ENCODE assay signal across 12 cellular contexts in the genomic region with DNA sequence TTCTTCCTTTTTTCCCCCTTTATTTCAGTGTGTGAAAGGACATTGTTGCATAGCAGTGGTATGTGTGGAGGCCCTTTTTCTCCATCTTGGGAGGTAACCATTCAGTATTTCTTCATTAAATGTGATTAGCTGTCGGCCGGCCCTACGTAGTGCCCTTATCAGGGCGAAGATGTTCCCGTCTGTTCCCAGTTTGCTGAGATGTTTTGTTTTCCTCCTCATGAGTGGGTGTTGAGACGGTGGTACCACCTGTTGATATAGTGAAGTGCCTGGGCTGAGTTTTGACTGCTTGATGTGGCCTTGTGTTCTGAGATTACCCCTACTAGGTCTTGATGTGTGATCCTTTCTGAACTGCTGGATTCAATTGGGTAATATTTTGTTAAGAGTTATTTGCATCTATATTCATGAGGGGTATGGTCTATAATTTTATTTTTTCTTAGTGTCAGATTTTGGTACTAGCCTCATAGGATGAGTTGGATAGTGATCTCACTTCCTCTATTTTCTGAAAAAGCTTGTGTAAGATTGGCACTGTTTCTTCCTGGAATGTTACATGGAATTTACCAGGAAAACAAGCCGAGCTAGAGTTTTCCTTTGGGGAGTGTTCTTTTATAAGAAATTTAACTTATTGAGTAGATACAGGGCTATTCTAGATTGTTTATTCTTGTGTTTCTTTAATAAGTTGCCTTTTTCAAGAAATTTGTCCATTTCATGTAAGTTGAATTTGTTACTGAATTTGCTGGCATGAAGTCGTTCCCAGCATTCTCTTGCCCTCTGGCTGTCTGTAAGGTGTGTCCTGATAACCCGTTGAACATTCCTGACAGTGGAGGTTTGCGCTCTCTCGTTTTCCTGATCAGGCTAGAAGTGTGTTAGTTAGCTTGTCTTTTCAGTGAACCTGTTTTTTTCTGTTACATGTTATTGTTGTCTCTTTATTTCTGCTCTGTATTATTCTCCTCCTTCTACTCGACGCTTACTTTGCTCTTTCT. TPM values are rescaled to one million over a fixed set of nuclear protein-coding genes. Genes with fewer than 3 reads are reported as not detected.
DNase-seq lines count a peak whose midpoint lies in the region; ATAC-seq and TF ChIP-seq lines count a peak whose summit lies in the region.
"Had no signal": no experiment of that assay in that cellular context is flagged by ENCODE, and none has a peak within 500 bp of the region (broad histone marks: within the 10 kb centered on the region; RNA-seq: fewer than 3 reads in every experiment).

No MANE protein-coding gene starts in this region.

- DNase-seq in T-helper 1 cell = no peak
- DNase-seq in MV-4-11 (lab: John Stamatoyannopoulos, UW) = peak; percentile 12
- DNase-seq in epithelial cell of prostate (ENCODE audit: low read depth, low spot score) = no peak
- no peak for DNase-seq in osteocyte (ENCODE audit: extremely low spot score, unreplicated experiment)
- DNase-seq in GM10266 (ENCODE audit: extremely low spot score) = no peak
- DNase-seq in HT-29 (ENCODE audit: low spot score) = no peak
- DNase-seq: central memory CD4-positive, alpha-beta T cell; GDM1; H7; NCI-H1048 had no signal

- H3K36me3 Mint-ChIP-seq in T-helper 1 cell treated with Interleukin-12 subunit alpha and Interleukin-12 subunit beta and Interleukin-4 antibody, amounts not matched to agents 30 μg/mL and 1 μg/mL, for 36 hours (ENCODE audit: low read depth) = peaks cover 8% of the 10 kb centered on the region
- H3K36me3 Mint-ChIP-seq in osteocyte (ENCODE audit: unreplicated experiment) = peaks cover 7% of the 10 kb centered on the region

- no peak for TF ChIP-seq CTCF in osteocyte (IDR thresholded peaks at IDR 0.05)
- TF ChIP-seq CTCF in GM10266 (IDR thresholded peaks at IDR 0.05; ENCODE audit: control insufficient read depth, insufficient read depth, low read depth, missing control alignments) = no peak

- no peak overlapping the region for H3K4me3 Mint-ChIP-seq in T-helper 1 cell treated with Interleukin-12 subunit alpha and Interleukin-12 subunit beta and Interleukin-4 antibody, amounts not matched to agents 30 μg/mL and 1 μg/mL, for 36 hours
- H3K4me3 Mint-ChIP-seq in osteocyte (ENCODE audit: unreplicated experiment) = no peak overlapping the region

- ATAC-seq in GM18520 (IDR thresholded peaks at IDR 0.05; ENCODE audit: unreplicated experiment) = no peak

- peaks cover 20% of the 10 kb centered on the region for H3K4me1 Mint-ChIP-seq in T-helper 1 cell treated with Interleukin-12 subunit alpha and Interleukin-12 subunit beta and Interleukin-4 antibody, amounts not matched to agents 30 μg/mL and 1 μg/mL, for 36 hours (ENCODE audit: low read depth)
- H3K4me1 Mint-ChIP-seq in osteocyte (ENCODE audit: unreplicated experiment) = peaks cover 28% of the 10 kb centered on the region

- peak overlapping the region; percentile 15 for H3K27ac ChIP-seq in epithelial cell of prostate

- H3K9me3 Mint-ChIP-seq in T-helper 1 cell treated with Interleukin-12 subunit alpha and Interleukin-12 subunit beta and Interleukin-4 antibody, amounts not matched to agents 30 μg/mL and 1 μg/mL, for 36 hours = no peaks in the 10 kb centered on the region
- no peaks in the 10 kb centered on the region for H3K9me3 Mint-ChIP-seq in osteocyte (ENCODE audit: unreplicated experiment)

- H3K27me3 Mint-ChIP-seq in T-helper 1 cell treated with Interleukin-12 subunit alpha and Interleukin-12 subunit beta and Interleukin-4 antibody, amounts not matched to agents 30 μg/mL and 1 μg/mL, for 36 hours (ENCODE audit: low read depth) = no peaks in the 10 kb centered on the region
- H3K27me3 Mint-ChIP-seq in osteocyte (ENCODE audit: unreplicated experiment) = no peaks in the 10 kb centered on the region

- peak overlapping the region; percentile 10 for H3K27ac Mint-ChIP-seq in T-helper 1 cell treated with Interleukin-12 subunit alpha and Interleukin-12 subunit beta and Interleukin-4 antibody, amounts not matched to agents 30 μg/mL and 1 μg/mL, for 36 hours
- peak overlapping the region; percentile 33 for H3K27ac Mint-ChIP-seq in osteocyte (ENCODE audit: unreplicated experiment)

RNA-seq across cellular contexts. Expression of gene MTG2, which starts 4.3 kb away (rescaled TPM):
- 29.3 and 30.7 TPM in 2 replicates for total RNA-seq in osteocyte
- total RNA-seq in HT-29 (2014; rRNA removed; shearing (Covaris generic)) = 41.9 and 44.2 TPM in 2 replicates

RNA-seq across cellular contexts. Expression of gene HRH3, which starts 32.9 kb away (rescaled TPM):
- not detected in 2 replicates for total RNA-seq in osteocyte
- not detected in 2 replicates for total RNA-seq in HT-29 (2014; rRNA removed; shearing (Covaris generic))

RNA-seq across cellular contexts. Expression of gene SS18L1, which starts 43.6 kb away (rescaled TPM):
- total RNA-seq in osteocyte = 18.3 and 19.9 TPM in 2 replicates
- total RNA-seq in HT-29 (2014; rRNA removed; shearing (Covaris generic)) = 57.1 and 65.8 TPM in 2 replicates

RNA-seq across cellular contexts. Expression of gene PSMA7, which starts 44.0 kb away (rescaled TPM):
- total RNA-seq in osteocyte = 209 and 217 TPM in 2 replicates
- total RNA-seq in HT-29 (2014; rRNA removed; shearing (Covaris generic)) = 822 and 933 TPM in 2 replicates

RNA-seq across cellular contexts. Expression of gene OSBPL2, which starts 51.1 kb away (rescaled TPM):
- 46.3 and 50.9 TPM in 2 replicates for total RNA-seq in osteocyte
- total RNA-seq in HT-29 (2014; rRNA removed; shearing (Covaris generic)) = 44.9 and 49.8 TPM in 2 replicates
